Comparison of ENCODE assay signal across 1 cellular context in genomic region chr6:30617565-30618269, GRCh38.
TF ChIP-seq lines count a peak whose summit lies in the region.

Gene MRPS18B, plus strand, starts transcription at chr6:30617840. Its CDS starts 26 bp downstream, at chr6:30617866.

TF ChIP-seq in GM12878, 131 proteins besides CTCF, POLR2A, EP300 and RAD21 (continued from another document):
- no peak for TF ChIP-seq FOS (IDR thresholded peaks at IDR 0.05; ENCODE audit: borderline replicate concordance, extremely low read depth, insufficient read length)
- TF ChIP-seq SP1 (IDR thresholded peaks at IDR 0.05; ENCODE audit: low read depth, low read length) = no peak
- peak; percentile 33; the same call in 1 of the 2 replicates for TF ChIP-seq ZNF592 (IDR thresholded peaks at IDR 0.05)
- no peak for TF ChIP-seq ATF3 (IDR thresholded peaks at IDR 0.05; ENCODE audit: borderline replicate concordance, extremely low read depth, low read depth, low read length)
- TF ChIP-seq MTA3 (IDR thresholded peaks at IDR 0.05; ENCODE audit: borderline replicate concordance, low read length) = no peak; the same call in 1 of the 2 replicates
- no peak for TF ChIP-seq STAT3 (IDR thresholded peaks at IDR 0.05; ENCODE audit: low read depth, low read length)
- TF ChIP-seq CREM (IDR thresholded peaks at IDR 0.05; ENCODE audit: low read depth) = no peak; the same call in 1 of the 2 replicates
- TF ChIP-seq MAX (IDR thresholded peaks at IDR 0.05; ENCODE audit: low read depth, low read length) = peak; percentile 91
- TF ChIP-seq ZBTB33 (IDR thresholded peaks at IDR 0.05) = no peak
- 0 out of 2 replicates have a peak, but pooled peaks have one; percentile 48 for TF ChIP-seq MTA2 (IDR thresholded peaks at IDR 0.05; ENCODE audit: low read depth)
- TF ChIP-seq CHD2 (IDR thresholded peaks at IDR 0.05; ENCODE audit: borderline replicate concordance, low read depth, low read length) = no peak
- TF ChIP-seq HDAC6 (IDR thresholded peaks at IDR 0.05; ENCODE audit: unreplicated experiment) = no peak
- TF ChIP-seq HDAC2 (IDR thresholded peaks at IDR 0.05) = no peak
- no peak for TF ChIP-seq PAX5 (IDR thresholded peaks at IDR 0.05; ENCODE audit: borderline replicate concordance, low read depth, low read length)
- no peak for TF ChIP-seq CEBPZ (IDR thresholded peaks at IDR 0.05; ENCODE audit: low read depth, low read length)
- peak; percentile 24 for TF ChIP-seq SKIL (IDR thresholded peaks at IDR 0.05; ENCODE audit: low read depth, poor library complexity, severe bottlenecking)
- no peak for TF ChIP-seq ZZZ3 (IDR thresholded peaks at IDR 0.05; ENCODE audit: control insufficient read depth, insufficient read length, low read depth)
- peak; percentile 98 for TF ChIP-seq SMAD5 (IDR thresholded peaks at IDR 0.05; ENCODE audit: low read depth)
- no peak for TF ChIP-seq JUND (IDR thresholded peaks at IDR 0.05; ENCODE audit: low read depth, low read length)
- no peak for TF ChIP-seq ZNF217 (IDR thresholded peaks at IDR 0.05)
- no peak for TF ChIP-seq ZNF274 (IDR thresholded peaks at IDR 0.05; ENCODE audit: insufficient read depth, insufficient read length)
- peak; percentile 48; the same call in 1 of the 2 replicates for TF ChIP-seq SPI1 (IDR thresholded peaks at IDR 0.05; ENCODE audit: borderline replicate concordance, insufficient read depth, low read depth, low read length)
- no peak for TF ChIP-seq RBBP5 (conservative IDR thresholded peaks at IDR 0.05)
- no peak for TF ChIP-seq JUNB (IDR thresholded peaks at IDR 0.05)
- TF ChIP-seq TCF12 (IDR thresholded peaks at IDR 0.05; ENCODE audit: low read depth, low read length) = no peak
- TF ChIP-seq POLR2AphosphoS5 (IDR thresholded peaks at IDR 0.05; ENCODE audit: low read length) = peak; percentile 2; the same call in 1 of the 2 replicates
- no peak for TF ChIP-seq ZSCAN29 (IDR thresholded peaks at IDR 0.05)
- TF ChIP-seq WRNIP1 (IDR thresholded peaks at IDR 0.05; ENCODE audit: borderline replicate concordance, low read depth, low read length) = no peak; the same call in 1 of the 2 replicates
- no peak for TF ChIP-seq ZBED1 (IDR thresholded peaks at IDR 0.05; ENCODE audit: borderline replicate concordance)
- TF ChIP-seq MEF2A (IDR thresholded peaks at IDR 0.05; ENCODE audit: insufficient read depth, low read depth, low read length) = no peak
- no peak for TF ChIP-seq MEF2B (IDR thresholded peaks at IDR 0.05; ENCODE audit: partially characterized antibody, poor library complexity, severe bottlenecking)
- TF ChIP-seq CUX1 (IDR thresholded peaks at IDR 0.05; ENCODE audit: insufficient replicate concordance, low read depth, low read length) = no peak
- no peak for TF ChIP-seq SREBF1 (IDR thresholded peaks at IDR 0.05; ENCODE audit: low read length)
- TF ChIP-seq IRF5 (IDR thresholded peaks at IDR 0.05; ENCODE audit: borderline replicate concordance) = no peak
- TF ChIP-seq ASH2L (IDR thresholded peaks at IDR 0.05; ENCODE audit: borderline replicate concordance, low read depth) = no peak
- TF ChIP-seq EZH2 (IDR thresholded peaks at IDR 0.05; ENCODE audit: borderline replicate concordance, control insufficient read depth, low read depth, low read length) = no peak
- TF ChIP-seq IKZF1 (conservative IDR thresholded peaks at IDR 0.05) = peak; percentile 81
- peak; percentile 89 for TF ChIP-seq ELK1 (IDR thresholded peaks at IDR 0.05; ENCODE audit: low read depth, low read length)
- TF ChIP-seq SUPT20H (IDR thresholded peaks at IDR 0.05; ENCODE audit: borderline replicate concordance, control insufficient read depth, low read depth, low read length) = no peak
- no peak for TF ChIP-seq ZNF622 (IDR thresholded peaks at IDR 0.05)
- peak; percentile 99 for TF ChIP-seq MXI1 (IDR thresholded peaks at IDR 0.05; ENCODE audit: low read depth, low read length)
